1 cellular context compared by ENCODE assay signal in genomic region chr12:27015730-27016076, GRCh38.
TF ChIP-seq lines count a peak whose summit lies in the region.

No MANE protein-coding gene starts in this region.

TF ChIP-seq in GM23338, 12 proteins besides CTCF, POLR2A, EP300 and RAD21 (continued from another document):
- TF ChIP-seq, protein P1, sequence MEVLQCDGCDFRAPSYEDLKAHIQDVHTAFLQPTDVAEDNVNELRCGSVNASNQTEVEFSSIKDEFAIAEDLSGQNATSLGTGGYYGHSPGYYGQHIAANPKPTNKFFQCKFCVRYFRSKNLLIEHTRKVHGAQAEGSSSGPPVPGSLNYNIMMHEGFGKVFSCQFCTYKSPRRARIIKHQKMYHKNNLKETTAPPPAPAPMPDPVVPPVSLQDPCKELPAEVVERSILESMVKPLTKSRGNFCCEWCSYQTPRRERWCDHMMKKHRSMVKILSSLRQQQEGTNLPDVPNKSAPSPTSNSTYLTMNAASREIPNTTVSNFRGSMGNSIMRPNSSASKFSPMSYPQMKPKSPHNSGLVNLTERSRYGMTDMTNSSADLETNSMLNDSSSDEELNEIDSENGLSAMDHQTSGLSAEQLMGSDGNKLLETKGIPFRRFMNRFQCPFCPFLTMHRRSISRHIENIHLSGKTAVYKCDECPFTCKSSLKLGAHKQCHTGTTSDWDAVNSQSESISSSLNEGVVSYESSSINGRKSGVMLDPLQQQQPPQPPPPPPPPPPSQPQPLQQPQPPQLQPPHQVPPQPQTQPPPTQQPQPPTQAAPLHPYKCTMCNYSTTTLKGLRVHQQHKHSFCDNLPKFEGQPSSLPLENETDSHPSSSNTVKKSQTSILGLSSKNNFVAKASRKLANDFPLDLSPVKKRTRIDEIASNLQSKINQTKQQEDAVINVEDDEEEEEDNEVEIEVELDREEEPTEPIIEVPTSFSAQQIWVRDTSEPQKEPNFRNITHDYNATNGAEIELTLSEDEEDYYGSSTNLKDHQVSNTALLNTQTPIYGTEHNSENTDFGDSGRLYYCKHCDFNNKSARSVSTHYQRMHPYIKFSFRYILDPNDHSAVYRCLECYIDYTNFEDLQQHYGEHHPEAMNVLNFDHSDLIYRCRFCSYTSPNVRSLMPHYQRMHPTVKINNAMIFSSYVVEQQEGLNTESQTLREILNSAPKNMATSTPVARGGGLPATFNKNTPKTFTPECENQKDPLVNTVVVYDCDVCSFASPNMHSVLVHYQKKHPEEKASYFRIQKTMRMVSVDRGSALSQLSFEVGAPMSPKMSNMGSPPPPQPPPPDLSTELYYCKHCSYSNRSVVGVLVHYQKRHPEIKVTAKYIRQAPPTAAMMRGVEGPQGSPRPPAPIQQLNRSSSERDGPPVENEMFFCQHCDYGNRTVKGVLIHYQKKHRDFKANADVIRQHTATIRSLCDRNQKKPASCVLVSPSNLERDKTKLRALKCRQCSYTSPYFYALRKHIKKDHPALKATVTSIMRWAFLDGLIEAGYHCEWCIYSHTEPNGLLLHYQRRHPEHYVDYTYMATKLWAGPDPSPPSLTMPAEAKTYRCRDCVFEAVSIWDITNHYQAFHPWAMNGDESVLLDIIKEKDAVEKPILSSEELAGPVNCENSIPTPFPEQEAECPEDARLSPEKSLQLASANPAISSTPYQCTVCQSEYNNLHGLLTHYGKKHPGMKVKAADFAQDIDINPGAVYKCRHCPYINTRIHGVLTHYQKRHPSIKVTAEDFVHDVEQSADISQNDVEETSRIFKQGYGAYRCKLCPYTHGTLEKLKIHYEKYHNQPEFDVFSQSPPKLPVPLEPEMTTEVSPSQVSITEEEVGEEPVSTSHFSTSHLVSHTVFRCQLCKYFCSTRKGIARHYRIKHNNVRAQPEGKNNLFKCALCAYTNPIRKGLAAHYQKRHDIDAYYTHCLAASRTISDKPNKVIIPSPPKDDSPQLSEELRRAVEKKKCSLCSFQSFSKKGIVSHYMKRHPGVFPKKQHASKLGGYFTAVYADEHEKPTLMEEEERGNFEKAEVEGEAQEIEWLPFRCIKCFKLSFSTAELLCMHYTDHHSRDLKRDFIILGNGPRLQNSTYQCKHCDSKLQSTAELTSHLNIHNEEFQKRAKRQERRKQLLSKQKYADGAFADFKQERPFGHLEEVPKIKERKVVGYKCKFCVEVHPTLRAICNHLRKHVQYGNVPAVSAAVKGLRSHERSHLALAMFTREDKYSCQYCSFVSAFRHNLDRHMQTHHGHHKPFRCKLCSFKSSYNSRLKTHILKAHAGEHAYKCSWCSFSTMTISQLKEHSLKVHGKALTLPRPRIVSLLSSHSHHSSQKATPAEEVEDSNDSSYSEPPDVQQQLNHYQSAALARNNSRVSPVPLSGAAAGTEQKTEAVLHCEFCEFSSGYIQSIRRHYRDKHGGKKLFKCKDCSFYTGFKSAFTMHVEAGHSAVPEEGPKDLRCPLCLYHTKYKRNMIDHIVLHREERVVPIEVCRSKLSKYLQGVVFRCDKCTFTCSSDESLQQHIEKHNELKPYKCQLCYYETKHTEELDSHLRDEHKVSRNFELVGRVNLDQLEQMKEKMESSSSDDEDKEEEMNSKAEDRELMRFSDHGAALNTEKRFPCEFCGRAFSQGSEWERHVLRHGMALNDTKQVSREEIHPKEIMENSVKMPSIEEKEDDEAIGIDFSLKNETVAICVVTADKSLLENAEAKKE (CRISPR knock-in tag; IDR thresholded peaks at IDR 0.05): no peak
- TF ChIP-seq POLR2AphosphoS5 (IDR thresholded peaks at IDR 0.05; ENCODE audit: low read depth) (no peak), ZNF114 (CRISPR knock-in tag; IDR thresholded peaks at IDR 0.05) (no peak), STAT1 (IDR thresholded peaks at IDR 0.05; ENCODE audit: unreplicated experiment) (no peak)
